ENCODE assay signal across 8 cellular contexts in genomic region chr5:40680741-40681350, GRCh38. TPM values are rescaled to one million over a fixed set of nuclear protein-coding genes. Genes with fewer than 3 reads are reported as not detected.
DNase-seq lines count a peak whose midpoint lies in the region; ATAC-seq and TF ChIP-seq lines count a peak whose summit lies in the region.

No MANE protein-coding gene starts in this region.

- ATAC-seq in GM18511 (IDR thresholded peaks at IDR 0.05; ENCODE audit: unreplicated experiment): no peak

- H3K4me3 ChIP-seq in AG10803 (ENCODE audit: low read length) (peak overlapping the region; percentile 75), retinal pigment epithelial cell (ENCODE audit: low read length) (peak overlapping the region; percentile 87)

- TF ChIP-seq CTCF in AG10803 (conservative IDR thresholded peaks at IDR 0.05; ENCODE audit: low read length): peak; percentile 10
- TF ChIP-seq CTCF in retinal pigment epithelial cell (conservative IDR thresholded peaks at IDR 0.05; ENCODE audit: low read depth, low read length): peak; percentile 43

- intact Hi-C loops in cardiac septum (cut with DNase I): loop anchor here (5.0 to 10.0 kb wide), 3 partner anchors 109 to 479 kb away; no protein-coding TSS in a partner anchor

- DNase-seq in AG10803 (ENCODE audit: low read depth) (peak; percentile 22), HuH-7.5 (ENCODE audit: low spot score) (peak; percentile 21), cardiac septum (ENCODE audit: low spot score) (peak; percentile 78), retinal pigment epithelial cell (ENCODE audit: low read depth) (no peak), NCI-H446 treated with DMSO at 0.1 percent for 48 hours (lab: John Stamatoyannopoulos, UW) (no peak), SHP77 (lab: John Stamatoyannopoulos, UW) (no peak)
- peak; percentile 81 for DNase-seq in activated effector memory CD4-positive, alpha-beta T cell treated with anti-CD3 and anti-CD28 coated beads, Interleukin-2, amount 50 U/mL, for 16 hours

RNA-seq across cellular contexts. Expression of gene PTGER4, which starts 1.1 kb away (rescaled TPM):
- 6.1 TPM for total RNA-seq in cardiac septum

Comparison
In these comparisons a context has a peak if more than half of its experiments do, and no peak if none do; other contexts are left out.
1. DNase-seq: peak in AG10803 (single experiment), HuH-7.5 (single experiment), activated effector memory CD4-positive, alpha-beta T cell treated with anti-CD3 and anti-CD28 coated beads, Interleukin-2, amount 50 U/mL, for 16 hours (single experiment) and cardiac septum (single experiment); none in retinal pigment epithelial cell (single experiment), NCI-H446 treated with DMSO at 0.1 percent for 48 hours (single experiment) and SHP77 (0 of 2).